In genomic region chr5:95823241-95823737, GRCh38 we compare ENCODE assay signal across 8 cellular contexts. TPM values are rescaled to one million over a fixed set of nuclear protein-coding genes. Genes with fewer than 3 reads are reported as not detected.
A peak's percentile ranks its signal among the peaks of the same experiment; 100 is the strongest.
DNase-seq lines count a peak whose midpoint lies in the region; ATAC-seq, FAIRE-seq and TF ChIP-seq lines count a peak whose summit lies in the region.

No MANE protein-coding gene starts in this region.

- peaks cover 24% of the 10 kb centered on the region for H3K4me1 Mint-ChIP-seq in astrocyte (ENCODE audit: low read depth, unreplicated experiment)

- no peak for TF ChIP-seq CTCF in heart left ventricle (IDR thresholded peaks at IDR 0.05)
- no peak for TF ChIP-seq CTCF in astrocyte (IDR thresholded peaks at IDR 0.05; ENCODE audit: insufficient read depth, low read depth, low read length)

- H3K27ac ChIP-seq in heart left ventricle: peak overlapping the region; percentile 31 to 95 (median 88)
- H3K27ac ChIP-seq in astrocyte (ENCODE audit: low read depth, low read length): peak overlapping the region; percentile 93
- peak overlapping the region; percentile 92 for H3K27ac ChIP-seq in mucosa of rectum (ENCODE audit: low read depth in 2 of 2, low read length in 2 of 2)

- peaks cover 5 to 81% (median 52%) of the 10 kb centered on the region in 12 donors for H3K4me1 ChIP-seq in heart left ventricle
- peaks cover 34% of the 10 kb centered on the region for H3K4me1 ChIP-seq in astrocyte (ENCODE audit: insufficient read depth, low read length)
- peaks cover 43 to 57% of the 10 kb centered on the region in 2 donors for H3K4me1 ChIP-seq in mucosa of rectum (ENCODE audit: control insufficient read depth in 2 of 2, insufficient read depth in 2 of 2, low read length in 2 of 2)

- ATAC-seq in heart left ventricle: peak in 1 of 4 donors; percentile 5
- no peak for ATAC-seq in Right ventricle myocardium superior (ENCODE audit: poor library complexity)
- no peak for ATAC-seq in esophagus mucosa
- no peak for ATAC-seq in GM21526 (IDR thresholded peaks at IDR 0.05; ENCODE audit: low FRiP score, unreplicated experiment)

- no peak for TF ChIP-seq POLR2A in heart left ventricle (IDR thresholded peaks at IDR 0.05)

- H3K36me3 ChIP-seq in heart left ventricle (no peaks in the 10 kb centered on the region), astrocyte (ENCODE audit: insufficient read depth, low read length) (no peaks in the 10 kb centered on the region), mucosa of rectum (ENCODE audit: control insufficient read depth in 2 of 2, insufficient read depth in 2 of 2, low read length in 2 of 2) (no peaks in the 10 kb centered on the region)

- H3K36me3 Mint-ChIP-seq in astrocyte (ENCODE audit: low read depth, unreplicated experiment): peaks cover 3% of the 10 kb centered on the region

- peak overlapping the region in 10 of 12 donors; percentile 44 to 93 (median 84) for H3K4me3 ChIP-seq in heart left ventricle
- peak overlapping the region; percentile 97 for H3K4me3 ChIP-seq in astrocyte (ENCODE audit: insufficient read depth, low read depth, low read length)
- H3K4me3 ChIP-seq in mucosa of rectum (ENCODE audit: low read length in 2 of 2): peak overlapping the region; percentile 88 to 100

- DNase-seq in heart left ventricle: no peak
- no peak for DNase-seq in Right ventricle myocardium superior
- no peak for DNase-seq in astrocyte (ENCODE audit: low read depth)
- no peak for DNase-seq in OCI-M2 (lab: John Stamatoyannopoulos, UW; ENCODE audit: unreplicated experiment)
- DNase-seq in GM03348 (ENCODE audit: low spot score): no peak

- FAIRE-seq in astrocyte (lab: Jason Lieb, UNC): no peak

- H4K20me1 ChIP-seq in astrocyte (ENCODE audit: insufficient read depth, low read length): peaks cover 16% of the 10 kb centered on the region

- H3K27ac Mint-ChIP-seq in astrocyte (ENCODE audit: unreplicated experiment): peak overlapping the region; percentile 85

- intact Hi-C loops in heart left ventricle (cut with DNase I) (no loop called here), Right ventricle myocardium superior (cut with DNase I) (no loop called here)

- WGBS in heart left ventricle, 4 donors: 43 to 52% (median 50%) methylated on average over 7 of the region's 7 CpGs

- peak overlapping the region; percentile 96 for H3K4me3 Mint-ChIP-seq in astrocyte (ENCODE audit: unreplicated experiment)

- H3K79me2 ChIP-seq in astrocyte (ENCODE audit: insufficient read depth, low read length): peaks cover 29% of the 10 kb centered on the region

- H3K4me2 ChIP-seq in astrocyte (ENCODE audit: low read length): peak overlapping the region; percentile 92

- no peaks in the 10 kb centered on the region for H3K9me3 ChIP-seq in heart left ventricle
- H3K9me3 ChIP-seq in astrocyte (ENCODE audit: insufficient read depth, low read depth, low read length): no peaks in the 10 kb centered on the region
- no peaks in the 10 kb centered on the region for H3K9me3 ChIP-seq in mucosa of rectum (ENCODE audit: control insufficient read depth in 2 of 2, low read length in 2 of 2)

- H3K9me3 Mint-ChIP-seq in astrocyte (ENCODE audit: unreplicated experiment): peaks cover 3% of the 10 kb centered on the region

- peak overlapping the region; percentile 81 for H2AFZ ChIP-seq in astrocyte (ENCODE audit: low read depth, low read length)

- H3K27me3 Mint-ChIP-seq in astrocyte (ENCODE audit: low read depth, unreplicated experiment): peaks cover 6% of the 10 kb centered on the region

- H3K9ac ChIP-seq in astrocyte (ENCODE audit: low read length): peak overlapping the region; percentile 91
- H3K9ac ChIP-seq in mucosa of rectum (ENCODE audit: low read depth in 1 of 2, low read length in 2 of 2): peak overlapping the region; percentile 77 to 92

- H3K27me3 ChIP-seq in heart left ventricle: no peaks in the 10 kb centered on the region
- H3K27me3 ChIP-seq in astrocyte (ENCODE audit: insufficient read depth, low read length): no peaks in the 10 kb centered on the region
- H3K27me3 ChIP-seq in mucosa of rectum (ENCODE audit: control insufficient read depth in 2 of 2, insufficient read depth in 2 of 2, low read length in 2 of 2): no peaks in the 10 kb centered on the region

RNA-seq across cellular contexts. Expression of gene GLRX, which starts 0.8 kb away (rescaled TPM):
- 100 to 1,000 TPM in 6 of 9 donors, 10 to 100 TPM in 3; 69.7 to 293 (median 114) TPM for total RNA-seq in heart left ventricle
- 100 to 1,000 TPM; 126 to 143 TPM for polyA plus RNA-seq in heart left ventricle
- total RNA-seq in Right ventricle myocardium superior: 104 TPM
- 38.4 and 40.5 TPM in 2 replicates for total RNA-seq in astrocyte
- total RNA-seq in esophagus mucosa: 3.2 TPM
